ENCODE assay signal across 12 cellular contexts in genomic region chr11:117020287-117020686, GRCh38.
DNase-seq lines count a peak whose midpoint lies in the region; ATAC-seq, FAIRE-seq and TF ChIP-seq lines count a peak whose summit lies in the region.
"Had no signal": no experiment of that assay in that cellular context is flagged by ENCODE, and none has a peak within 500 bp of the region (broad histone marks: within the 10 kb centered on the region; RNA-seq: fewer than 3 reads in every experiment).

No MANE protein-coding gene starts in this region.

- POLR2A ChIA-PET in HepG2 (lab: Yijun Ruan, JAX): interaction anchor here (0.5 to 1.3 kb wide), 4 partner anchors 76 to 183 kb away, joined by 3 to 5 read pairs (median 4); partner anchors contain the start of genes APOA1 and SIK3

- H3K36me3 Mint-ChIP-seq in CD4-positive, CD25-positive, alpha-beta regulatory T cell: no peaks in the 10 kb centered on the region

- no peaks in the 10 kb centered on the region for H3K36me3 ChIP-seq in CD4-positive, CD25-positive, alpha-beta regulatory T cell (ENCODE audit: control insufficient read depth, insufficient read depth, low read length)
- H3K36me3 ChIP-seq in HepG2 (replicated peaks in 1 of 2; ENCODE audit: control insufficient read depth in 1 of 2, insufficient read depth in 2 of 2, low read length in 2 of 2): no peaks in the 10 kb centered on the region
- H3K36me3 ChIP-seq in Karpas-422 (ENCODE audit: insufficient read depth, low read length): no peaks in the 10 kb centered on the region
- H3K36me3 ChIP-seq: spleen had no signal

- no peaks in the 10 kb centered on the region for H3K27me3 Mint-ChIP-seq in CD4-positive, CD25-positive, alpha-beta regulatory T cell

- WGBS in HepG2 (ENCODE audit: low lambda C conversion rate): 91% methylated on average over 1 of the region's 1 CpG

- in situ Hi-C loops in HepG2 (cut with HindIII; ENCODE audit: extremely low pct_ligation_motif_present, low pct_unique_long_range_greater_than_20kb): no loop called here

- H2AFZ ChIP-seq in HepG2 (ENCODE audit: low read length) (no peak overlapping the region), Karpas-422 (ENCODE audit: low read length) (no peak overlapping the region)

- no peaks in the 10 kb centered on the region for H3K9me3 ChIP-seq in CD4-positive, CD25-positive, alpha-beta regulatory T cell (ENCODE audit: control insufficient read depth in 2 of 2, low read length in 2 of 2)
- H3K9me3 ChIP-seq in HepG2 (ENCODE audit: low read length): no peaks in the 10 kb centered on the region
- no peaks in the 10 kb centered on the region for H3K9me3 ChIP-seq in Karpas-422 (ENCODE audit: low read length)

- DNase-seq in CD4-positive, CD25-positive, alpha-beta regulatory T cell: no peak
- peak; percentile 64 for DNase-seq in OCI-M1 (lab: John Stamatoyannopoulos, UW)
- no peak for DNase-seq in HepG2 (ENCODE audit: low spot score)
- no peak for DNase-seq in Karpas-422
- no peak for DNase-seq in GF-D8 (lab: John Stamatoyannopoulos, UW)
- no peak for DNase-seq in left cardiac atrium
- DNase-seq: Calu3, NCI-H2227 treated with DMSO at 0.1 percent for 48 hours, spleen had no signal

- H3K27ac Mint-ChIP-seq in CD4-positive, CD25-positive, alpha-beta regulatory T cell: peak overlapping the region in 2 of 3 donors; percentile 27 to 30

- intact Hi-C loops in HepG2 (cut with micrococcal nuclease; ENCODE audit: unreplicated experiment) (loop anchor here (5.0 to 10.0 kb wide), 3 partner anchors 57 to 95 kb away; partner anchors contain the start of gene SIK3), left cardiac atrium (cut with DNase I) (loop anchor here in 1 of 2 donors (10.0 kb wide), 1 partner anchor 75 kb away; the partner anchor contains the start of gene SIK3)

- H4K20me1 ChIP-seq in HepG2 (ENCODE audit: insufficient read depth, low read length): peaks cover 29% of the 10 kb centered on the region
- peaks cover 7% of the 10 kb centered on the region; the same call in 1 of the 2 replicates for H4K20me1 ChIP-seq in Karpas-422 (ENCODE audit: insufficient read depth, low read depth, low read length)

- peaks cover 0 to 1% (median 0%) of the 10 kb centered on the region in 7 donors for H3K9me3 Mint-ChIP-seq in CD4-positive, CD25-positive, alpha-beta regulatory T cell

- H3K4me3 ChIP-seq in CD4-positive, CD25-positive, alpha-beta regulatory T cell (ENCODE audit: low read depth, low read length): no peak overlapping the region
- H3K4me3 ChIP-seq in HepG2 (replicated peaks in 1 of 3; ENCODE audit: insufficient read depth in 1 of 3, low read depth in 2 of 3, low read length in 3 of 3) (peak overlapping the region in 1 of 3 experiments; percentile 43; a peak in 2 of 6 replicates), Karpas-422 (ENCODE audit: low read length) (no peak overlapping the region)
- H3K4me3 ChIP-seq: spleen had no signal

- CTCF ChIA-PET in HepG2 (lab: Yijun Ruan, JAX; ENCODE audit: low intra/inter-chr PET ratio, low total read pairs): no interaction called here

- no TSS peak for BruUV-seq in HepG2 (replicated peaks; lab: Mats Ljungman, UMichigan)

- peaks cover 40 to 61% (median 54%) of the 10 kb centered on the region in 4 donors for H3K4me1 Mint-ChIP-seq in CD4-positive, CD25-positive, alpha-beta regulatory T cell

- peak in 1 of 2 donors; percentile 24 for ATAC-seq in CD4-positive, CD25-positive, alpha-beta regulatory T cell (ENCODE audit: low read depth in 2 of 2)
- peak; percentile 45 for ATAC-seq in GM18868 (IDR thresholded peaks at IDR 0.05; ENCODE audit: unreplicated experiment)
- ATAC-seq in HepG2: no peak
- ATAC-seq in HG03159 (IDR thresholded peaks at IDR 0.05; ENCODE audit: unreplicated experiment): no peak
- no peak for ATAC-seq in left cardiac atrium
- ATAC-seq: Right ventricle myocardium inferior had no signal

- H3K79me2 ChIP-seq in HepG2 (ENCODE audit: insufficient read depth, low read length) (peaks cover 35% of the 10 kb centered on the region), Karpas-422 (ENCODE audit: low read length) (no peaks in the 10 kb centered on the region)

- peak overlapping the region; percentile 66 for H3K4me2 ChIP-seq in HepG2 (ENCODE audit: low read depth, low read length)
- no peak overlapping the region for H3K4me2 ChIP-seq in Karpas-422 (ENCODE audit: low read depth, low read length, poor library complexity, severe bottlenecking)

- H3K9ac ChIP-seq in HepG2 (ENCODE audit: insufficient read depth, low read depth, low read length) (peak overlapping the region; percentile 42; the same call in 1 of the 2 replicates), Karpas-422 (ENCODE audit: low read length) (no peak overlapping the region)

- H3K27ac ChIP-seq in CD4-positive, CD25-positive, alpha-beta regulatory T cell (ENCODE audit: insufficient read depth, low read length, poor library complexity, severe bottlenecking): no peak overlapping the region
- peak overlapping the region; percentile 74 for H3K27ac ChIP-seq in HepG2 (ENCODE audit: extremely low read length, insufficient read depth, low read length)
- H3K27ac ChIP-seq in Karpas-422 (ENCODE audit: low read length): no peak overlapping the region

- no peaks in the 10 kb centered on the region for H3K27me3 ChIP-seq in CD4-positive, CD25-positive, alpha-beta regulatory T cell (ENCODE audit: control insufficient read depth, insufficient read depth, low read length)
- H3K27me3 ChIP-seq in HepG2 (ENCODE audit: control insufficient read depth in 1 of 2, insufficient read depth in 2 of 2, low read length in 2 of 2) (no peaks in the 10 kb centered on the region), Karpas-422 (ENCODE audit: low read length) (no peaks in the 10 kb centered on the region)
- H3K27me3 ChIP-seq: spleen had no signal

- no peak for TF ChIP-seq EP300 in HepG2 (IDR thresholded peaks at IDR 0.05; ENCODE audit: low read depth in 2 of 2, low read length in 2 of 2)
- no peak for TF ChIP-seq EP300 in HepG2 (CRISPR knock-in tag; IDR thresholded peaks at IDR 0.05; ENCODE audit: borderline replicate concordance)

- FAIRE-seq in HepG2 (lab: Jason Lieb, UNC): no peak

- peak overlapping the region in 2 of 4 donors; percentile 3 to 46 for H3K4me3 Mint-ChIP-seq in CD4-positive, CD25-positive, alpha-beta regulatory T cell

- TF ChIP-seq POLR2A in HepG2 (IDR thresholded peaks at IDR 0.05; ENCODE audit: insufficient read depth in 1 of 2, low read depth in 2 of 2, low read length in 2 of 2): no peak

- peaks cover 36% of the 10 kb centered on the region for H3K4me1 ChIP-seq in CD4-positive, CD25-positive, alpha-beta regulatory T cell (ENCODE audit: control insufficient read depth, insufficient read depth, low read length, poor library complexity, severe bottlenecking)
- H3K4me1 ChIP-seq in HepG2 (ENCODE audit: insufficient read depth, low read length) (peaks cover 65% of the 10 kb centered on the region), Karpas-422 (ENCODE audit: low read length) (no peaks in the 10 kb centered on the region)

- no peak for TF ChIP-seq RAD21 in HepG2 (CRISPR knock-in tag; IDR thresholded peaks at IDR 0.05)

- H3K9me2 ChIP-seq in Karpas-422 (replicated peaks; ENCODE audit: insufficient read depth, low read length): no peaks in the 10 kb centered on the region

- TF ChIP-seq CTCF in HepG2 (CRISPR knock-in tag; IDR thresholded peaks at IDR 0.05): no peak

TF ChIP-seq in HepG2, 621 proteins besides CTCF, POLR2A, EP300 and RAD21:
- no peak for TF ChIP-seq NFRKB (IDR thresholded peaks at IDR 0.05)
- TF ChIP-seq ZNF782 (CRISPR knock-in tag; IDR thresholded peaks at IDR 0.05; ENCODE audit: borderline replicate concordance): no peak
- no peak for TF ChIP-seq NCOR1 (IDR thresholded peaks at IDR 0.05; ENCODE audit: borderline replicate concordance, low read length)
- TF ChIP-seq ZNF841 (CRISPR knock-in tag; IDR thresholded peaks at IDR 0.05; ENCODE audit: borderline replicate concordance): no peak
- no peak for TF ChIP-seq GPN1 (CRISPR knock-in tag; IDR thresholded peaks at IDR 0.05; ENCODE audit: borderline replicate concordance)
- no peak for TF ChIP-seq IKZF1 (IDR thresholded peaks at IDR 0.05)
